28 cellular contexts compared by ENCODE assay signal in genomic region chr1:115134231-115134630, GRCh38. TPM values are rescaled to one million over a fixed set of nuclear protein-coding genes. Genes with fewer than 3 reads are reported as not detected.
DNase-seq lines count a peak whose midpoint lies in the region; FAIRE-seq and TF ChIP-seq lines count a peak whose summit lies in the region.
"Had no signal": no experiment of that assay in that cellular context is flagged by ENCODE, and none has a peak within 500 bp of the region (broad histone marks: within the 10 kb centered on the region; RNA-seq: fewer than 3 reads in every experiment).

No MANE protein-coding gene starts in this region.

- H3K9me3 Mint-ChIP-seq in MCF 10A (ENCODE audit: unreplicated experiment) = no peaks in the 10 kb centered on the region
- H3K9me3 Mint-ChIP-seq: CD8-positive, alpha-beta memory T cell; central memory CD8-positive, alpha-beta T cell; IgD-negative memory B cell had no signal

- H3K27ac ChIP-seq in mammary epithelial cell (ENCODE audit: insufficient read depth, low read depth, low read length) (no peak overlapping the region), brain microvascular endothelial cell (peak overlapping the region; percentile 33), osteoblast (ENCODE audit: low read depth, low read length) (peak overlapping the region; percentile 93), transverse colon (peak overlapping the region; percentile 5 to 12 (median 8))
- H3K27ac ChIP-seq: dorsolateral prefrontal cortex, neural progenitor cell, right lobe of liver, VCaP had no signal

- 78% methylated on average over 6 of the region's 6 CpGs for WGBS in mammary epithelial cell (ENCODE audit: low coverage, missing lambda C conversion rate)
- WGBS in transverse colon (ENCODE audit: low coverage in 1 of 2), 2 donors = 74 to 84% methylated on average over 2 to 6 of the region's 6 CpGs

- no peaks in the 10 kb centered on the region for H3K27me3 Mint-ChIP-seq in MCF 10A (ENCODE audit: insufficient read depth, unreplicated experiment)

- H3K36me3 ChIP-seq in mammary epithelial cell (ENCODE audit: insufficient read depth, low read length) (no peaks in the 10 kb centered on the region), brain microvascular endothelial cell (replicated peaks) (no peaks in the 10 kb centered on the region), osteoblast (ENCODE audit: insufficient read depth, low read length) (no peaks in the 10 kb centered on the region), transverse colon (no peaks in the 10 kb centered on the region)
- H3K36me3 ChIP-seq: neural progenitor cell, right lobe of liver had no signal

- no peak overlapping the region for H3K4me3 ChIP-seq in mammary epithelial cell (replicated peaks in 1 of 3; ENCODE audit: insufficient read depth in 1 of 3, low read depth in 2 of 3, low read length in 3 of 3)
- H3K4me3 ChIP-seq in brain microvascular endothelial cell (ENCODE audit: low read depth, low read length) = no peak overlapping the region
- H3K4me3 ChIP-seq in osteoblast (ENCODE audit: insufficient read depth, low read length) = no peak overlapping the region
- H3K4me3 ChIP-seq in transverse colon = no peak overlapping the region
- H3K4me3 ChIP-seq: dorsolateral prefrontal cortex, mucosa of descending colon, neural progenitor cell, right lobe of liver had no signal

- FAIRE-seq in RCC 7860 (lab: Jason Lieb, UNC) = no peak

- BruUV-seq in MCF 10A (replicated peaks; lab: Mats Ljungman, UMichigan) (no TSS peak), mammary epithelial cell (replicated peaks; lab: Mats Ljungman, UMichigan) (no TSS peak)

- H2AFZ ChIP-seq in mammary epithelial cell (ENCODE audit: low read depth, low read length) (no peak overlapping the region), osteoblast (ENCODE audit: low read length) (peak overlapping the region; percentile 25)
- H2AFZ ChIP-seq: neural progenitor cell had no signal

- H3K27ac Mint-ChIP-seq in MCF 10A (ENCODE audit: low read depth, unreplicated experiment) = peak overlapping the region; percentile 53
- H3K27ac Mint-ChIP-seq: activated naive CD8-positive, alpha-beta T cell; CD8-positive, alpha-beta memory T cell; IgD-negative memory B cell; neural progenitor cell had no signal

- no peaks in the 10 kb centered on the region for H4K20me1 ChIP-seq in mammary epithelial cell (ENCODE audit: insufficient read depth, low read length)
- no peaks in the 10 kb centered on the region for H4K20me1 ChIP-seq in osteoblast (ENCODE audit: insufficient read depth, low read length)

- H3K9me3 ChIP-seq in mammary epithelial cell (replicated peaks; ENCODE audit: insufficient read depth, low read length) (no peaks in the 10 kb centered on the region), osteoblast (ENCODE audit: low read depth, low read length) (no peaks in the 10 kb centered on the region), transverse colon (no peaks in the 10 kb centered on the region)
- H3K9me3 ChIP-seq: mucosa of descending colon, right lobe of liver had no signal

- CTCF ChIA-PET in MCF 10A (lab: Yijun Ruan, JAX) (interaction anchor here (0.7 to 1.1 kb wide), 4 partner anchors 22 to 631 kb away, joined by 3 to 4 read pairs (median 3); no protein-coding TSS in a partner anchor), mammary epithelial cell (lab: Charles Lee; ENCODE audit: low non-redundant PET) (interaction anchor here (0.6 to 0.7 kb wide), 2 partner anchors 33 to 1365 kb away, joined by 3 read pairs; no protein-coding TSS in a partner anchor)

- in situ Hi-C loops in mammary epithelial cell (cut with MboI; ENCODE audit: low sequenced_read_pairs in 2 of 2) = loop anchor here in 1 of 2 donors (10.0 kb wide), 1 partner anchor 641 kb away; no protein-coding TSS in a partner anchor
- in situ Hi-C loops in brain microvascular endothelial cell (cut with HindIII; ENCODE audit: low pct_ligation_motif_present, low sequenced_read_pairs) = no loop called here
- in situ Hi-C loops in transverse colon (cut with MboI; ENCODE audit: low pct_ligation_motif_present in 1 of 4, low pct_unique_long_range_greater_than_20kb in 1 of 4, low sequenced_read_pairs in 3 of 4) = loop anchor here in 3 of 4 donors (25.0 kb wide), 3 partner anchors 328 to 628 kb away; partner anchors contain the start of gene CASQ2 (in 2 of the 3)

- H3K27me3 ChIP-seq in mammary epithelial cell (ENCODE audit: insufficient read depth, low read length) (no peaks in the 10 kb centered on the region), brain microvascular endothelial cell (replicated peaks) (no peaks in the 10 kb centered on the region), osteoblast (ENCODE audit: insufficient read depth, low read length) (no peaks in the 10 kb centered on the region), transverse colon (no peaks in the 10 kb centered on the region)
- H3K27me3 ChIP-seq: neural progenitor cell, right lobe of liver had no signal

- intact Hi-C loops in MCF 10A (cut with micrococcal nuclease) = loop anchor here (2.0 kb wide), 1 partner anchor 199 kb away; no protein-coding TSS in a partner anchor
- intact Hi-C loops in mammary epithelial cell (cut with micrococcal nuclease) = no loop called here
- intact Hi-C loops in transverse colon (cut with DNase I; ENCODE audit: low total_unique reads) = no loop called here

- TF ChIP-seq POLR2A in transverse colon (IDR thresholded peaks at IDR 0.05) = no peak

- no peak overlapping the region for H3K9ac ChIP-seq in mammary epithelial cell (ENCODE audit: insufficient read depth, low read length)
- H3K9ac ChIP-seq: neural progenitor cell had no signal

- H3K4me1 ChIP-seq in mammary epithelial cell (ENCODE audit: insufficient read depth, low read length) (peaks cover 37% of the 10 kb centered on the region), osteoblast (ENCODE audit: insufficient read depth, low read length) (peaks cover 27% of the 10 kb centered on the region), transverse colon (peaks cover 0 to 3% (median 1%) of the 10 kb centered on the region in 4 donors)
- H3K4me1 ChIP-seq: neural progenitor cell, right lobe of liver had no signal

- no peaks in the 10 kb centered on the region for H3K36me3 Mint-ChIP-seq in MCF 10A (ENCODE audit: insufficient read depth, unreplicated experiment)
- H3K36me3 Mint-ChIP-seq: activated naive CD8-positive, alpha-beta T cell; CD8-positive, alpha-beta memory T cell; IgD-negative memory B cell had no signal

- no peak overlapping the region for H3K4me3 Mint-ChIP-seq in MCF 10A (ENCODE audit: unreplicated experiment)
- H3K4me3 Mint-ChIP-seq: activated naive CD8-positive, alpha-beta T cell; CD8-positive, alpha-beta memory T cell; central memory CD8-positive, alpha-beta T cell; H9; IgD-negative memory B cell; neural progenitor cell had no signal

- H3K4me2 ChIP-seq in mammary epithelial cell (ENCODE audit: insufficient read depth, low read depth, low read length) = no peak overlapping the region
- H3K4me2 ChIP-seq in osteoblast (ENCODE audit: insufficient read depth, low read length) = no peak overlapping the region
- H3K4me2 ChIP-seq: neural progenitor cell had no signal

- H3K4me1 Mint-ChIP-seq in MCF 10A (ENCODE audit: insufficient read depth, unreplicated experiment) = peaks cover 46% of the 10 kb centered on the region

- no peaks in the 10 kb centered on the region for H3K79me2 ChIP-seq in mammary epithelial cell (ENCODE audit: insufficient read depth, low read length)
- H3K79me2 ChIP-seq in osteoblast (ENCODE audit: insufficient read depth, low read length) = no peaks in the 10 kb centered on the region

- DNase-seq in MCF 10A (ENCODE audit: unreplicated experiment) = no peak
- no peak for DNase-seq in mammary epithelial cell
- no peak for DNase-seq in brain microvascular endothelial cell
- DNase-seq in osteoblast (ENCODE audit: insufficient read length, low spot score, missing footprints) = no peak
- DNase-seq in transverse colon = no peak
- no peak for DNase-seq in RCC 7860 (ENCODE audit: low spot score)
- DNase-seq in globus pallidus (ENCODE audit: low spot score) = no peak
- DNase-seq in NCI-H128 (lab: John Stamatoyannopoulos, UW; ENCODE audit: unreplicated experiment) = no peak
- DNase-seq: 8988T; activated CD4-positive, alpha-beta T cell treated with anti-CD3 and anti-CD28 coated beads for 4 hours; activated CD8-positive, alpha-beta memory T cell treated with anti-CD3 and anti-CD28 coated beads for 24 hours; activated effector memory CD4-positive, alpha-beta T cell treated with Interleukin-2 at 50 U/mL for 16 hours; AML-193; CD8-positive, alpha-beta memory T cell; dorsolateral prefrontal cortex; H9; mucosa of descending colon; NCI-H1105 treated with DMSO at 0.1 percent for 48 hours; NCI-H2029; posterior cingulate gyrus; right lobe of liver; RPMI8226; stimulated activated naive CD4-positive, alpha-beta T cell had no signal

- no peak for TF ChIP-seq CTCF in MCF 10A (IDR thresholded peaks at IDR 0.05; ENCODE audit: unreplicated experiment)
- no peak for TF ChIP-seq CTCF in mammary epithelial cell (conservative IDR thresholded peaks at IDR 0.05 in 1 of 2, IDR thresholded peaks at IDR 0.05 in 1 of 2; ENCODE audit: extremely low read depth in 1 of 2, insufficient read depth in 1 of 2, low read depth in 1 of 2, low read length in 2 of 2)
- no peak for TF ChIP-seq CTCF in brain microvascular endothelial cell (IDR thresholded peaks at IDR 0.05; ENCODE audit: low read depth, low read length, missing control alignments)
- TF ChIP-seq CTCF in osteoblast (IDR thresholded peaks at IDR 0.05; ENCODE audit: extremely low read depth, low read depth, low read length) = no peak
- TF ChIP-seq CTCF in transverse colon (IDR thresholded peaks at IDR 0.05) = no peak

- dilution Hi-C loops in mammary epithelial cell (cut with HindIII; ENCODE audit: low sequenced_read_pairs) = loop anchor here (25.0 kb wide), 1 partner anchor 328 kb away; no protein-coding TSS in a partner anchor

- POLR2A ChIA-PET in MCF 10A (lab: Yijun Ruan, JAX) = interaction anchor here (1.1 kb wide), 1 partner anchor 459 kb away, joined by 3 read pairs; no protein-coding TSS in a partner anchor

- no peak for TF ChIP-seq EP300 in transverse colon (IDR thresholded peaks at IDR 0.05; ENCODE audit: low read depth)

RNA-seq across cellular contexts. Expression of gene TSPAN2, which starts 44.9 kb away (rescaled TPM):
- total RNA-seq in MCF 10A (2022) = 0.42 TPM in 1 of 2 replicates, not detected in the other
- 1 to 10 TPM in 1 of 2 donors, under 1 TPM in 1; 0.28 to 1.0 TPM for total RNA-seq in mammary epithelial cell
- 0.07 TPM for polyA plus RNA-seq in mammary epithelial cell
- 1.4 TPM for polyA minus RNA-seq in mammary epithelial cell
- 1.4 and 2.1 TPM in 2 replicates for total RNA-seq in osteoblast
- total RNA-seq in transverse colon = 10 to 100 TPM; 10.8 to 16.4 (median 11.7) TPM
